Comparison of ENCODE assay signal across 19 cellular contexts in the genomic region with DNA sequence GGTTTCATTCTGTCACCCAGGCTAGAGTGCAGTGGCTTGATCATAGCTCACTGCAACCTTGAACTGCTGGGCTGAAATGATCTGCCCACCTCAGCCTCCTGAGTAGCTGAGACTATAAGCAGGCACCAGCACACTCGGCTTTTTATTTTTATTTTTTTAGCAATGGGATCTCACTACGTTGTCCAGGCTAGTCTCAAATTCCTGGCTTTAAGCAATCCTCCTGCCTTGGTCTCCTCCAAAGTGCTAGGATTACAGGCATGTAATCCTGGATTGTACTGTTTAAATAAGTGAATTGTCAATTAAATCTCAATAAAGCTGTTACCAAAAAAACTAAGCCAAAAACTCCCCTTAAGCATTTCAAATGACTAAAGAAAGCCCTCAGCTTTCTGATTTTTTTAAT. TPM values are rescaled to one million over a fixed set of nuclear protein-coding genes. Genes with fewer than 3 reads are reported as not detected.
DNase-seq lines count a peak whose midpoint lies in the region; ATAC-seq, FAIRE-seq and TF ChIP-seq lines count a peak whose summit lies in the region.
"Had no signal": no experiment of that assay in that cellular context is flagged by ENCODE, and none has a peak within 500 bp of the region (broad histone marks: within the 10 kb centered on the region; RNA-seq: fewer than 3 reads in every experiment).

No MANE protein-coding gene starts in this region.

- in situ Hi-C loops in K562 (cut with MboI), result no loop called here

- intact Hi-C loops in K562 (cut with micrococcal nuclease), result no loop called here

- H3K27me3 ChIP-seq in MM.1S (replicated peaks; ENCODE audit: insufficient read depth, low read length) (no peaks in the 10 kb centered on the region), K562 (ENCODE audit: control insufficient read depth in 2 of 2, insufficient read depth in 2 of 2, low read length in 2 of 2) (no peaks in the 10 kb centered on the region)

- no peak for TF ChIP-seq POLR2A in K562 (conservative IDR thresholded peaks at IDR 0.05)

- TF ChIP-seq RAD21 in K562 (CRISPR knock-in tag; conservative IDR thresholded peaks at IDR 0.05 in 1 of 2, IDR thresholded peaks at IDR 0.05 in 1 of 2), result no peak

- peaks cover 48% of the 10 kb centered on the region for H3K4me1 Mint-ChIP-seq in activated T-cell treated with anti-CD3 and anti-CD28 coated beads, Interleukin-2, amount 50 U/mL, for 24 hours (ENCODE audit: low read depth)

- H3K4me3 ChIP-seq in MM.1S (ENCODE audit: low read length) (no peak overlapping the region), K562 (no peak overlapping the region)
- H3K4me3 ChIP-seq: A549 had no signal

- H3K27ac ChIP-seq in MM.1S (ENCODE audit: low read length) (peak overlapping the region; percentile 36; the same call in 1 of the 2 replicates), K562 (ENCODE audit: extremely low read depth, low read depth, low read length) (no peak overlapping the region)
- H3K27ac ChIP-seq: A549, HL-60 had no signal

- no TSS peak for BruUV-seq in K562 (replicated peaks; lab: Mats Ljungman, UMichigan)

- H3K9me3 Mint-ChIP-seq in activated T-cell treated with anti-CD3 and anti-CD28 coated beads, Interleukin-2, amount 50 U/mL, for 24 hours, result no peaks in the 10 kb centered on the region
- H3K9me3 Mint-ChIP-seq: CD14-positive monocyte; CD4-positive, alpha-beta memory T cell; H9; IgD-negative memory B cell had no signal

- DNase-seq in activated T-cell treated with anti-CD3 and anti-CD28 coated beads, Interleukin-2, amount 50 U/mL, for 24 hours, result no peak
- DNase-seq in activated T-cell treated with anti-CD3 and anti-CD28 coated beads, Interleukin-2, amount 50 U/mL, for 1 hour, result no peak
- DNase-seq in MM.1S, result no peak
- no peak for DNase-seq in K562 (ENCODE audit: extremely low read depth in 1 of 4, low spot score in 3 of 4)
- no peak for DNase-seq in NCI-H2196 (lab: John Stamatoyannopoulos, UW; ENCODE audit: unreplicated experiment)
- no peak for DNase-seq in stimulated activated naive CD8-positive, alpha-beta T cell treated with anti-CD3 and anti-CD28 coated beads, Interleukin-15, Interleukin-2, amounts not matched to agents 100 U/mL and 50 U/mL, for 24 hours
- no peak for DNase-seq in NCI-H510A (lab: John Stamatoyannopoulos, UW)
- DNase-seq: AML-193; CD4-positive, alpha-beta memory T cell; DMS153; DMS79; GDM1; GOT3; H9 had no signal

- H3K27ac Mint-ChIP-seq in activated T-cell treated with anti-CD3 and anti-CD28 coated beads, Interleukin-2, amount 50 U/mL, for 24 hours, result peak overlapping the region; percentile 77
- H3K27ac Mint-ChIP-seq: IgD-negative memory B cell had no signal

- peaks cover 8% of the 10 kb centered on the region; the same call in 1 of the 2 replicates for H3F3A ChIP-seq in MM.1S (ENCODE audit: insufficient read depth, low read length)

- no peak overlapping the region for H2AFZ ChIP-seq in MM.1S (ENCODE audit: low read length)
- H2AFZ ChIP-seq in K562 (ENCODE audit: low read depth, low read length), result no peak overlapping the region

- ATAC-seq in K562, result no peak
- no peak for ATAC-seq in stimulated activated naive CD8-positive, alpha-beta T cell treated with anti-CD3 and anti-CD28 coated beads, Interleukin-15, Interleukin-2, amounts not matched to agents 100 U/mL and 50 U/mL, for 24 hours

- H3K9me2 ChIP-seq in MM.1S (replicated peaks; ENCODE audit: insufficient read depth, low read length), result no peaks in the 10 kb centered on the region

- H3K4me2 ChIP-seq in MM.1S (ENCODE audit: low read depth, low read length) (0 out of 2 replicates have a peak overlapping the region, but pooled peaks have one; percentile 1), K562 (ENCODE audit: insufficient read depth, low read length) (no peak overlapping the region)

- H3K9me3 ChIP-seq in MM.1S (replicated peaks; ENCODE audit: insufficient read depth, low read length) (no peaks in the 10 kb centered on the region), K562 (replicated peaks; ENCODE audit: control insufficient read depth, insufficient read depth, low read depth, low read length) (no peaks in the 10 kb centered on the region)
- H3K9me3 ChIP-seq: A549 had no signal

- H3K36me3 Mint-ChIP-seq in activated T-cell treated with anti-CD3 and anti-CD28 coated beads, Interleukin-2, amount 50 U/mL, for 24 hours (ENCODE audit: low read depth), result peaks cover 45% of the 10 kb centered on the region

- peaks cover 3% of the 10 kb centered on the region; the same call in 1 of the 2 replicates for H3K36me3 ChIP-seq in MM.1S (replicated peaks; ENCODE audit: insufficient read depth, low read length)
- peaks cover 54% of the 10 kb centered on the region for H3K36me3 ChIP-seq in K562 (ENCODE audit: control insufficient read depth, insufficient read depth, low read length)

- FAIRE-seq in K562 (lab: Jason Lieb, UNC), result no peak
- FAIRE-seq: A549, HTR-8/SVneo had no signal

- no peaks in the 10 kb centered on the region for H3K9me1 ChIP-seq in K562 (ENCODE audit: control insufficient read depth, insufficient read depth, low read length)

- H4K20me1 ChIP-seq in MM.1S (ENCODE audit: insufficient read depth, low read length) (peaks cover 70% of the 10 kb centered on the region), K562 (replicated peaks; ENCODE audit: control insufficient read depth, insufficient read depth, low read length) (peaks cover 27% of the 10 kb centered on the region)

- CTCF ChIA-PET in K562 (lab: Yijun Ruan, JAX; ENCODE audit: low intra/inter-chr PET ratio), result no interaction called here

- H3K4me3 Mint-ChIP-seq in activated T-cell treated with anti-CD3 and anti-CD28 coated beads, Interleukin-2, amount 50 U/mL, for 24 hours, result no peak overlapping the region
- H3K4me3 Mint-ChIP-seq: CD14-positive monocyte, H9 had no signal

- H3K4me1 ChIP-seq in MM.1S (ENCODE audit: low read length), result peaks cover 42% of the 10 kb centered on the region
- H3K4me1 ChIP-seq in K562 (replicated peaks in 1 of 2; ENCODE audit: control insufficient read depth in 2 of 2, insufficient read depth in 2 of 2, low read length in 2 of 2), result peaks cover 0 to 7% of the 10 kb centered on the region in 2 experiments; a peak in 3 of 5 replicates

- TF ChIP-seq CTCF in MM.1S (IDR thresholded peaks at IDR 0.05; ENCODE audit: low read length) (no peak), K562 (IDR thresholded peaks at IDR 0.05 in 2 of 3, conservative IDR thresholded peaks at IDR 0.05 in 1 of 3; ENCODE audit: insufficient read depth in 2 of 3, low read depth in 1 of 3, low read length in 3 of 3) (no peak)

- no peak for TF ChIP-seq EP300 in K562 (IDR thresholded peaks at IDR 0.05; ENCODE audit: low read length)

- H3K79me2 ChIP-seq in MM.1S (ENCODE audit: low read length), result peaks cover 98% of the 10 kb centered on the region
- peaks cover 97% of the 10 kb centered on the region for H3K79me2 ChIP-seq in K562 (ENCODE audit: control insufficient read depth, insufficient read depth, low read length)

- H3K9ac ChIP-seq in MM.1S (ENCODE audit: low read length) (no peak overlapping the region), K562 (ENCODE audit: insufficient read depth in 1 of 2, low read depth in 2 of 2, low read length in 2 of 2) (no peak overlapping the region)

- POLR2A ChIA-PET in K562 (lab: Yijun Ruan, JAX), result interaction anchor here (0.7 to 6.1 kb wide), 4 partner anchors 9 to 17 kb away, joined by 3 to 51 read pairs (median 4); a partner anchor contains a TSS

- H3K27me3 Mint-ChIP-seq in activated T-cell treated with anti-CD3 and anti-CD28 coated beads, Interleukin-2, amount 50 U/mL, for 24 hours, result no peaks in the 10 kb centered on the region
- H3K27me3 Mint-ChIP-seq: CD4-positive, alpha-beta memory T cell; IgD-negative memory B cell had no signal

- 94% methylated on average over 2 of the region's 2 CpGs for WGBS in K562 (ENCODE audit: insufficient coverage, low coverage, missing lambda C conversion rate)

TF ChIP-seq in K562, 482 proteins besides CTCF, POLR2A, EP300 and RAD21:
- TF ChIP-seq BRD4 (IDR thresholded peaks at IDR 0.05) (no peak), CBX2 (IDR thresholded peaks at IDR 0.05; ENCODE audit: insufficient read depth, low read length, poor library complexity, severe bottlenecking) (no peak), ZNF121 (CRISPR knock-in tag; conservative IDR thresholded peaks at IDR 0.05) (peak; percentile 78), RBM25 (IDR thresholded peaks at IDR 0.05; ENCODE audit: low read depth, low read length, severe bottlenecking) (peak; percentile 75), STAT5B (CRISPR knock-in tag; IDR thresholded peaks at IDR 0.05) (no peak)
- TF ChIP-seq, protein P1, sequence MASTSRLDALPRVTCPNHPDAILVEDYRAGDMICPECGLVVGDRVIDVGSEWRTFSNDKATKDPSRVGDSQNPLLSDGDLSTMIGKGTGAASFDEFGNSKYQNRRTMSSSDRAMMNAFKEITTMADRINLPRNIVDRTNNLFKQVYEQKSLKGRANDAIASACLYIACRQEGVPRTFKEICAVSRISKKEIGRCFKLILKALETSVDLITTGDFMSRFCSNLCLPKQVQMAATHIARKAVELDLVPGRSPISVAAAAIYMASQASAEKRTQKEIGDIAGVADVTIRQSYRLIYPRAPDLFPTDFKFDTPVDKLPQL (IDR thresholded peaks at IDR 0.05; ENCODE audit: extremely low read depth, insufficient read length), result no peak

RNA-seq across cellular contexts. Expression of a gene that starts 18.9 kb away (rescaled TPM):
- 32.6 and 51.8 TPM in 2 replicates for total RNA-seq in K562 (2011; cell fraction: chromatin; rRNA removed; ENCODE audit: low replicate concordance)
- 35.0 and 40.7 TPM in 2 replicates for total RNA-seq in K562 (2011; cell fraction: nucleolus; rRNA removed)
- total RNA-seq in K562 (2011; cell fraction: nucleoplasm; rRNA removed), result 39.6 and 50.8 TPM in 2 replicates
- total RNA-seq in K562 (2014; rRNA removed) (54.4 and 56.9 TPM in 2 replicates), K562 (2014; rRNA removed; fragmentation: Illumina TruSeq; extraction: Trizol) (60.8 and 68.2 TPM in 2 replicates), K562 (2015; rRNA removed; fragmentation: Illumina TruSeq; extraction: Trizol) (55.3 and 60.2 TPM in 2 replicates), K562 (2021) (84.9 and 94.6 TPM in 2 replicates)
- polyA plus RNA-seq in K562 (2011; rRNA removed) (49.2 and 55.1 TPM in 2 replicates), K562 (2014; fragmentation: Illumina TruSeq; extraction: Trizol) (66.4 and 73.3 TPM in 2 replicates), K562 (2014; fragmentation: Nextera tagmentation; extraction: Ambion mirVana) (10 to 100 TPM; 18.8 to 21.5 TPM), K562 (2014; rRNA removed) (43.9 and 48.7 TPM in 2 replicates)
- 27.6 and 37.7 TPM in 2 replicates for polyA plus RNA-seq in K562 (2011; cell fraction: cytosol; rRNA removed)
- 18.4 and 26.1 TPM in 2 replicates for polyA plus RNA-seq in K562 (2011; cell fraction: nucleus; rRNA removed)
- polyA plus RNA-seq in K562 (2012), result 48.8 and 61.6 TPM in 2 replicates
- polyA minus RNA-seq in K562 (2011; rRNA and poly(A)+ RNA removed), result 76.6 and 82.5 TPM in 2 replicates
- 33.6 and 42.7 TPM in 2 replicates for polyA minus RNA-seq in K562 (2011; cell fraction: cytosol; rRNA and poly(A)+ RNA removed)
- 27.1 and 40.3 TPM in 2 replicates for polyA minus RNA-seq in K562 (2011; cell fraction: nucleus; rRNA and poly(A)+ RNA removed)
